In the genomic region with DNA sequence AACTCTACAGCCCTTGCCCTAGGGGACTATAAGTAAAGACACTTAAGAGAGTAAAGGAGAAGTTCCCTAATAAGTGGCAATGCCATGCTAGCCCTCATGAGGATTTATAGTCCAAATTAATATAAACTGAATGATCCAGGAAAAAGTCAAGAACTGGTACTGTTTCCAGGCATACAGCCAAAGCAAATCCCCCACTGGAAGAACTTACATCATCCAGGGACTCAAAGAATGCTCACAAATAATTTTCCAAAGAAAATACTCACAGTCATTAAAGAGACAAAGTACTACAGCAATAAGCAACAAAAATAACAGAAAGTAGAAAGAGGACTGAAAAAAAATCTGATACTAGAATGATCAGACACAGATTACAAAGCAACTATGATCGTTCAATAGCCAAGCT, we compare ENCODE assay signal across 12 cellular contexts.
DNase-seq lines count a peak whose midpoint lies in the region; ATAC-seq and TF ChIP-seq lines count a peak whose summit lies in the region.
"Had no signal": no experiment of that assay in that cellular context is flagged by ENCODE, and none has a peak within 500 bp of the region (broad histone marks: within the 10 kb centered on the region; RNA-seq: fewer than 3 reads in every experiment).

No MANE protein-coding gene starts in this region.

- H3K27me3 Mint-ChIP-seq in T-helper 17 cell: no peaks in the 10 kb centered on the region

- TF ChIP-seq EP300 in transverse colon (IDR thresholded peaks at IDR 0.05; ENCODE audit: low read depth): no peak

- H3K4me2 ChIP-seq in parathyroid adenoma (ENCODE audit: low read length): no peak overlapping the region

- H3K27ac ChIP-seq in parathyroid adenoma (no peak overlapping the region), transverse colon (no peak overlapping the region)

- peaks cover 5% of the 10 kb centered on the region for H3K4me1 Mint-ChIP-seq in T-helper 17 cell
- H3K4me1 Mint-ChIP-seq: endodermal cell had no signal

- ATAC-seq in T-helper 17 cell (no peak), GM21423 (IDR thresholded peaks at IDR 0.05; ENCODE audit: unreplicated experiment) (no peak)

- DNase-seq in EH (ENCODE audit: low read depth) (peak; percentile 93), T-helper 17 cell (no peak), fibroblast of villous mesenchyme (ENCODE audit: low read depth) (peak; percentile 60), activated T-cell treated with anti-CD3 and anti-CD28 coated beads for 4 hours (no peak), COR-L47 (lab: John Stamatoyannopoulos, UW) (no peak), transverse colon (no peak)
- DNase-seq: activated effector memory CD4-positive, alpha-beta T cell treated with Interleukin-2 at 50 U/mL for 16 hours; endodermal cell; KG1; posterior cingulate gyrus had no signal

- H3K4me3 ChIP-seq in fibroblast of villous mesenchyme (ENCODE audit: low read depth, low read length) (no peak overlapping the region), parathyroid adenoma (ENCODE audit: low read depth, low read length) (no peak overlapping the region), transverse colon (no peak overlapping the region)

- H3K27me3 ChIP-seq in parathyroid adenoma (ENCODE audit: control insufficient read depth, insufficient read depth, low read length) (no peaks in the 10 kb centered on the region), transverse colon (no peaks in the 10 kb centered on the region)

- H2AFZ ChIP-seq in parathyroid adenoma: peak overlapping the region; percentile 25

- TF ChIP-seq CTCF in fibroblast of villous mesenchyme (IDR thresholded peaks at IDR 0.05; ENCODE audit: insufficient read depth, low read depth, low read length): no peak
- TF ChIP-seq CTCF in parathyroid adenoma (IDR thresholded peaks at IDR 0.05): no peak
- TF ChIP-seq CTCF in transverse colon (IDR thresholded peaks at IDR 0.05): no peak

- H3K9me3 ChIP-seq in T-helper 17 cell (ENCODE audit: control insufficient read depth, low read length, poor library complexity, severe bottlenecking) (no peaks in the 10 kb centered on the region), parathyroid adenoma (ENCODE audit: control insufficient read depth, low read length) (no peaks in the 10 kb centered on the region), transverse colon (no peaks in the 10 kb centered on the region)

- no peaks in the 10 kb centered on the region for H3K79me2 ChIP-seq in parathyroid adenoma

- peak overlapping the region; percentile 54 for H3K27ac Mint-ChIP-seq in T-helper 17 cell
- H3K27ac Mint-ChIP-seq: endodermal cell had no signal

- H3K36me3 ChIP-seq in parathyroid adenoma (ENCODE audit: control insufficient read depth, insufficient read depth, low read length) (peaks cover 2% of the 10 kb centered on the region), transverse colon (no peaks in the 10 kb centered on the region)

- no peak for TF ChIP-seq POLR2A in transverse colon (IDR thresholded peaks at IDR 0.05)

- intact Hi-C loops in transverse colon (cut with DNase I; ENCODE audit: low total_unique reads): no loop called here

- in situ Hi-C loops in transverse colon (cut with MboI; ENCODE audit: low pct_ligation_motif_present in 1 of 4, low pct_unique_long_range_greater_than_20kb in 1 of 4, low sequenced_read_pairs in 3 of 4): no loop called here

- H3K4me1 ChIP-seq in parathyroid adenoma (peaks cover 3% of the 10 kb centered on the region), transverse colon (peaks cover 0 to 7% (median 0%) of the 10 kb centered on the region in 4 donors)

- H3K36me3 Mint-ChIP-seq in T-helper 17 cell (ENCODE audit: low read depth): no peaks in the 10 kb centered on the region

- no peak overlapping the region for H3K4me3 Mint-ChIP-seq in T-helper 17 cell
- H3K4me3 Mint-ChIP-seq: endodermal cell had no signal

- no peak overlapping the region for H3K9ac ChIP-seq in parathyroid adenoma

- 64 to 79% methylated on average over 1 of the region's 1 CpG for WGBS in transverse colon (ENCODE audit: low coverage in 1 of 2), 2 donors

Comparison
In these comparisons a context has a peak if more than half of its experiments do, and no peak if none do; other contexts are left out.
1. DNase-seq: peak in EH (single experiment) and fibroblast of villous mesenchyme (single experiment); none in T-helper 17 cell (0 of 3), activated T-cell treated with anti-CD3 and anti-CD28 coated beads for 4 hours (single experiment), COR-L47 (single experiment) and transverse colon (single experiment).